Comparison of ENCODE assay signal across 7 cellular contexts in genomic region chr7:38451840-38452239, GRCh38.
A peak's percentile ranks its signal among the peaks of the same experiment; 100 is the strongest.
DNase-seq lines count a peak whose midpoint lies in the region; ATAC-seq and TF ChIP-seq lines count a peak whose summit lies in the region.

No MANE protein-coding gene starts in this region.

- H3K27me3 ChIP-seq in spleen (replicated peaks in 1 of 7): no peaks in the 10 kb centered on the region

- H3K4me3 ChIP-seq in GM12865 (ENCODE audit: low read depth, low read length) (no peak overlapping the region), spleen (no peak overlapping the region)

- intact Hi-C loops in spleen (cut with DNase I; ENCODE audit: low total_unique reads): no loop called here

- ATAC-seq in HG03280 (IDR thresholded peaks at IDR 0.05; ENCODE audit: unreplicated experiment): no peak
- no peak for ATAC-seq in GM18858 (IDR thresholded peaks at IDR 0.05; ENCODE audit: unreplicated experiment)

- 7 to 17% (median 10%) methylated on average over 2 of the region's 2 CpGs for WGBS in spleen, 5 donors

- TF ChIP-seq CTCF in GM12865 (IDR thresholded peaks at IDR 0.05; ENCODE audit: insufficient read depth, low read depth, low read length, missing control alignments): peak; percentile 16
- peak; percentile 46 for TF ChIP-seq CTCF in neural crest cell (conservative IDR thresholded peaks at IDR 0.05)
- TF ChIP-seq CTCF in spleen (IDR thresholded peaks at IDR 0.05 in 8 of 11, conservative IDR thresholded peaks at IDR 0.05 in 3 of 11): no peak

- TF ChIP-seq POLR2A in spleen (IDR thresholded peaks at IDR 0.05): no peak

- H3K4me3 Mint-ChIP-seq in neural crest cell: no peak overlapping the region

- peaks cover 1% of the 10 kb centered on the region for H3K9me3 Mint-ChIP-seq in neural crest cell

- H3K27ac ChIP-seq in spleen: no peak overlapping the region

- H3K36me3 ChIP-seq in spleen: no peaks in the 10 kb centered on the region

- peaks cover 0 to 5% (median 0%) of the 10 kb centered on the region in 6 donors for H3K4me1 ChIP-seq in spleen

- H3K27ac Mint-ChIP-seq in neural crest cell (ENCODE audit: unreplicated experiment): no peak overlapping the region

- peaks cover 1% of the 10 kb centered on the region for H3K36me3 Mint-ChIP-seq in neural crest cell (ENCODE audit: low read depth)

- H3K4me1 Mint-ChIP-seq in neural crest cell: no peaks in the 10 kb centered on the region

- no peaks in the 10 kb centered on the region for H3K27me3 Mint-ChIP-seq in neural crest cell (ENCODE audit: low read depth)

- DNase-seq in GM12865 (ENCODE audit: low read depth) (peak; percentile 29), NCI-H2081 (lab: John Stamatoyannopoulos, UW) (peak; percentile 33 to 71), dermis blood vessel endothelial cell (peak; percentile 18), neural crest cell (ENCODE audit: low read depth, low spot score) (no peak), spleen (no peak)

- no peaks in the 10 kb centered on the region for H3K9me3 ChIP-seq in spleen

Comparison
In these comparisons a context has a peak if more than half of its experiments do, and no peak if none do; other contexts are left out.
1. DNase-seq: peak in GM12865 (single experiment), NCI-H2081 (2 of 2) and dermis blood vessel endothelial cell (single experiment); none in neural crest cell (single experiment) and spleen (single experiment).
2. CTCF ChIP-seq: peak in GM12865 (single experiment) and neural crest cell (single experiment); none in spleen (0 of 11).